In the genomic region with DNA sequence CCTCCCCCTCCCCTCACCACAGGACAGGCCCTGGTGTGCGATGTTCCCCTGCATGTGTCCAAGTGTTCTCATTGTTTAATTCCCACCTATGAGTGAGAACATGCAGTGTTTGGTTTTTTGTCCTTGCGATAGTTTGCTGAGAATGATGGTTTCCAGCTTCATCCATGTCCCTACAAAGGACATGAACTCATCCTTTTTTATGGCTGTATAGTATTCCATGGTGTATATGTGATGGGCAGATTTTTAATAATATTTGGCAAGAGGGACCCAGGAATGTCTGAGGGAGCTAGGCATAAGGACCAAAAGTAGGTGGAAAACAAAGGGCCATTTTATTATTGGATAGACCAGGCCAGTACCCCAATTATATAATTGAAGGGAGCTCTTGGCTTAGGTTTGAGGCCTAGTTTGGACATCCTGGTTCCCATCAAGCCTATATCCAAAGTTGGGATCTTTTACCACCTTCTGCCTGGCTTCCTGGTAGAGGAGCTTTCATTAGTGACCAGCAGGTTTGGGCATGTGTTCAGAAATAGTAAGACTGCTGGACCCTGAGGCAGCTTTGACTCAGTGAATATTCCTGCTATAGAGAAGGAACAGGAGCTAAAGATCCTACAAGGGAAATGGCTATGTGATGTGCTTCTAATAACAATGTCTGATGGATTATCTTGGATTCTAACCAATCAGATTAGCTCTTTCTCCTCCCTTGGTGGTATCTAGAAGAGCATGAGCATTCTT, we compare ENCODE assay signal across 27 cellular contexts.
"Had no signal": no experiment of that assay in that cellular context is flagged by ENCODE, and none has a peak within 500 bp of the region (broad histone marks: within the 10 kb centered on the region; RNA-seq: fewer than 3 reads in every experiment).

No MANE protein-coding gene starts in this region.

- ATAC-seq: effector memory CD8-positive, alpha-beta T cell; esophagus mucosa; gastrocnemius medialis; heart right ventricle; left cardiac atrium; left lung; left ventricle myocardium superior; lower lobe of right lung; mucosa of descending colon had no signal

- H3K27me3 ChIP-seq: colonic mucosa, esophagus squamous epithelium, gastrocnemius medialis, heart right ventricle, left lung had no signal

- H3K4me1 Mint-ChIP-seq: mesothelial cell of epicardium, naive B cell had no signal

- H3K9me3 Mint-ChIP-seq: effector memory CD8-positive, alpha-beta T cell had no signal

- H3K27me3 Mint-ChIP-seq: dendritic cell treated with granulocyte-macrophage colony-stimulating factor and Interleukin-4, amounts not matched to agents 40 ng/mL and 50 ng/mL, for 4 days; effector memory CD8-positive, alpha-beta T cell; naive B cell had no signal

- FAIRE-seq: endothelial cell of umbilical vein, islet of Langerhans, keratinocyte had no signal

- H3K27ac Mint-ChIP-seq: dendritic cell treated with granulocyte-macrophage colony-stimulating factor and Interleukin-4, amounts not matched to agents 40 ng/mL and 50 ng/mL, for 4 days; effector memory CD8-positive, alpha-beta T cell; mesothelial cell of epicardium; naive B cell had no signal

- DNase-seq: colonic mucosa; cortex of kidney; effector CD8-positive, alpha-beta T cell; effector memory CD8-positive, alpha-beta T cell; erythroblast; esophagus squamous epithelium; foreskin fibroblast; foreskin melanocyte; gastrocnemius medialis; glutamatergic neuron; head of caudate nucleus; heart right ventricle; hippocampal formation; left cardiac atrium; left lung; left ventricle myocardium superior; lower lobe of right lung; mesenchymal stem cell; mucosa of descending colon; naive B cell had no signal

- H3K4me3 Mint-ChIP-seq: dendritic cell treated with granulocyte-macrophage colony-stimulating factor and Interleukin-4, amounts not matched to agents 40 ng/mL and 50 ng/mL, for 4 days; effector memory CD8-positive, alpha-beta T cell; mesothelial cell of epicardium; naive B cell had no signal

- H3K9me3 ChIP-seq: colonic mucosa, esophagus squamous epithelium, gastrocnemius medialis, lower lobe of right lung, mucosa of descending colon had no signal

- H3K36me3 ChIP-seq: colonic mucosa, esophagus squamous epithelium, gastrocnemius medialis, heart right ventricle, left lung, lower lobe of right lung had no signal

- H3K4me3 ChIP-seq: colonic mucosa, esophagus squamous epithelium, gastrocnemius medialis, heart right ventricle, left lung, lower lobe of right lung, mucosa of descending colon had no signal

- H3K27ac ChIP-seq: colonic mucosa, epithelial cell of prostate, esophagus squamous epithelium, gastrocnemius medialis, heart right ventricle, left lung, lower lobe of right lung had no signal

- H3K4me1 ChIP-seq: colonic mucosa, esophagus squamous epithelium, gastrocnemius medialis, heart right ventricle, left lung, lower lobe of right lung had no signal
